Comparison of ENCODE assay signal across 8 cellular contexts in the genomic region with DNA sequence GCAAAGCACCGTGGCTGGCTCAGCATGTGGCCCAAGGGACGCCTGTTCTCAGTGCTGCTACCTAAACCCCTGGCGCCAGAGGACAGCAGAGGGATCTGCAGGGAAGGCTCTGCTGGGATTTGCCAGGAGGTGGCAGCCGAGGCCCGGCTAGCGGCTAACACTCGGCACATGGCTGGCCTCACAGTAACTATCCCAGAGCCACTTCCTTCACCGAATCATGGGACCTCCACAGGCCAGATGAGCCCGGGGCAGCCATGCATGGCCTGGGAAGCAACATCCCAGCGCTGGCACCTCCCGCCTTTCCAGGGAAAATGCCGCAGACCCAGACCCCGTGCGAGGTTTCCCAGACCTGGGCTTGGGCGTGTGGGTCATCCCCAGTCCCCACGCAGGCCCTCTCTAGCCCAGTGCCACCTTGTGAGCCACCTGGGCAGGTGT. TPM values are rescaled to one million over a fixed set of nuclear protein-coding genes. Genes with fewer than 3 reads are reported as not detected.
DNase-seq lines count a peak whose midpoint lies in the region; ATAC-seq and TF ChIP-seq lines count a peak whose summit lies in the region.

No MANE protein-coding gene starts in this region.

- H3K9me3 ChIP-seq in lung (ENCODE audit: control insufficient read depth in 2 of 2, insufficient read depth in 1 of 2, low read length in 1 of 2), result no peaks in the 10 kb centered on the region

- no peaks in the 10 kb centered on the region for H3K27me3 ChIP-seq in lung (ENCODE audit: control insufficient read depth, insufficient read depth)

- H3K4me3 ChIP-seq in lung, result no peak overlapping the region

- peak; percentile 95 for TF ChIP-seq CTCF in lung (IDR thresholded peaks at IDR 0.05; ENCODE audit: control extremely low read depth, extremely low read depth)

- peak; percentile 72 for ATAC-seq in lung (ENCODE audit: insufficient read depth, low FRiP score)

- H3K36me3 ChIP-seq in lung (ENCODE audit: control insufficient read depth in 2 of 2, insufficient read depth in 2 of 2, low read length in 2 of 2), result peaks cover 0 to 5% of the 10 kb centered on the region in 2 donors

- H3K27ac ChIP-seq in lung (ENCODE audit: low read depth in 1 of 2, low read length in 1 of 2), result no peak overlapping the region

- 40 to 42% methylated on average over 16 of the region's 16 CpGs for WGBS in lung, 2 donors

- H3K4me1 ChIP-seq in lung (ENCODE audit: control insufficient read depth in 2 of 2, insufficient read depth in 2 of 2, low read length in 2 of 2), result no peaks in the 10 kb centered on the region

- DNase-seq in GM04503 (ENCODE audit: low read depth), result peak; percentile 21
- peak; percentile 76 for DNase-seq in HCEC 1CT
- peak; percentile 40 for DNase-seq in NCI-H1694 treated with DMSO at 0.1 percent for 48 hours (lab: John Stamatoyannopoulos, UW)
- peak; percentile 71 to 77 for DNase-seq in activated CD4-positive, alpha-beta T cell treated with anti-CD3 and anti-CD28 coated beads, Interleukin-2, amount 50 U/mL, for 48 hours
- peak; percentile 90 for DNase-seq in ecto neural progenitor cell (ENCODE audit: low spot score)
- DNase-seq in lung (ENCODE audit: low spot score), result peak; percentile 78
- DNase-seq in stimulated activated CD8-positive, alpha-beta memory T cell treated with anti-CD3 and anti-CD28 coated beads, Interleukin-12 subunit alpha, Interleukin-12 subunit beta, amount 100 ng/mL, for 4 hours (ENCODE audit: low read depth), result peak; percentile 27
- DNase-seq in NCI-H187 treated with DMSO at 0.1 percent for 48 hours (lab: John Stamatoyannopoulos, UW), result no peak

RNA-seq across cellular contexts. Expression of a gene that starts 36.4 kb away (rescaled TPM):
- total RNA-seq in lung, result 1 to 10 TPM; 1.1 to 1.5 TPM
- 1 to 10 TPM in 1 of 2 donors, under 1 TPM in 1; 0.33 to 1.5 TPM for polyA plus RNA-seq in lung
